1 cellular context compared by ENCODE assay signal in genomic region chr19:47058621-47059020, GRCh38.
TF ChIP-seq lines count a peak whose summit lies in the region.

No MANE protein-coding gene starts in this region.

TF ChIP-seq in HepG2, 621 proteins besides CTCF, POLR2A, EP300 and RAD21 (continued from another document and continues in another):
- TF ChIP-seq SKIL (CRISPR knock-in tag; IDR thresholded peaks at IDR 0.05; ENCODE audit: borderline replicate concordance) = peak; percentile 27; the same call in 1 of the 2 replicates
- no peak for TF ChIP-seq SMYD3 (CRISPR knock-in tag; IDR thresholded peaks at IDR 0.05)
- TF ChIP-seq ZNF772 (CRISPR knock-in tag; IDR thresholded peaks at IDR 0.05) = no peak
- peak; percentile 94 for TF ChIP-seq NR2F2 (IDR thresholded peaks at IDR 0.05; ENCODE audit: borderline replicate concordance, low read depth)
- TF ChIP-seq NCOA2 (CRISPR knock-in tag; IDR thresholded peaks at IDR 0.05) = peak; percentile 65; the same call in 1 of the 2 replicates
- no peak for TF ChIP-seq TBP (CRISPR knock-in tag; IDR thresholded peaks at IDR 0.05)
- no peak for TF ChIP-seq ZNF672 (CRISPR knock-in tag; IDR thresholded peaks at IDR 0.05)
- TF ChIP-seq ZNF280B (CRISPR knock-in tag; IDR thresholded peaks at IDR 0.05; ENCODE audit: borderline replicate concordance) = no peak
- no peak for TF ChIP-seq ATF5 (CRISPR knock-in tag; IDR thresholded peaks at IDR 0.05; ENCODE audit: low read depth)
- TF ChIP-seq CSRNP1 (CRISPR knock-in tag; IDR thresholded peaks at IDR 0.05) = 0 out of 2 replicates have a peak, but pooled peaks have one; percentile 41
- TF ChIP-seq PATZ1 (CRISPR knock-in tag; IDR thresholded peaks at IDR 0.05) = peak; percentile 89
- no peak for TF ChIP-seq FOXC1 (CRISPR knock-in tag; IDR thresholded peaks at IDR 0.05; ENCODE audit: borderline replicate concordance)
- TF ChIP-seq FOSL2 (CRISPR knock-in tag; IDR thresholded peaks at IDR 0.05) = peak; percentile 69
- no peak for TF ChIP-seq ZNF512 (CRISPR knock-in tag; IDR thresholded peaks at IDR 0.05)
- no peak for TF ChIP-seq WIZ (CRISPR knock-in tag; IDR thresholded peaks at IDR 0.05)
- TF ChIP-seq NCOR1 (IDR thresholded peaks at IDR 0.05; ENCODE audit: borderline replicate concordance, low read length) = peak; percentile 34; the same call in 1 of the 2 replicates
- TF ChIP-seq SOX13 (IDR thresholded peaks at IDR 0.05) = peak; percentile 53; the same call in 1 of the 2 replicates
- TF ChIP-seq SOX13 (CRISPR knock-in tag; conservative IDR thresholded peaks at IDR 0.05 in 1 of 2, IDR thresholded peaks at IDR 0.05 in 1 of 2) = peak in 1 of 2 experiments; percentile 91; a peak in 2 of 4 replicates
- peak; percentile 65 for TF ChIP-seq RXRB (CRISPR knock-in tag; IDR thresholded peaks at IDR 0.05; ENCODE audit: borderline replicate concordance)
- no peak for TF ChIP-seq ZNF343 (CRISPR knock-in tag; IDR thresholded peaks at IDR 0.05)
- TF ChIP-seq ZNF777 (CRISPR knock-in tag; IDR thresholded peaks at IDR 0.05) = no peak
- TF ChIP-seq ZMYM2 (CRISPR knock-in tag; IDR thresholded peaks at IDR 0.05) = peak; percentile 65; the same call in 1 of the 2 replicates
- TF ChIP-seq CHD4 (IDR thresholded peaks at IDR 0.05; ENCODE audit: borderline replicate concordance, low read length) = no peak
- TF ChIP-seq NR2F1 (CRISPR knock-in tag; IDR thresholded peaks at IDR 0.05) = peak; percentile 70 to 82; a peak in 3 of 4 replicates
- TF ChIP-seq ZNF142 (CRISPR knock-in tag; IDR thresholded peaks at IDR 0.05) = no peak
- no peak for TF ChIP-seq ZNF737 (CRISPR knock-in tag; IDR thresholded peaks at IDR 0.05; ENCODE audit: borderline replicate concordance)
- no peak for TF ChIP-seq ZNF616 (CRISPR knock-in tag; IDR thresholded peaks at IDR 0.05; ENCODE audit: low read depth)
- TF ChIP-seq HOMEZ (CRISPR knock-in tag; IDR thresholded peaks at IDR 0.05; ENCODE audit: low read depth) = no peak
- no peak for TF ChIP-seq ZNF83 (CRISPR knock-in tag; IDR thresholded peaks at IDR 0.05; ENCODE audit: borderline replicate concordance)
- TF ChIP-seq KDM5B (CRISPR knock-in tag; IDR thresholded peaks at IDR 0.05; ENCODE audit: borderline replicate concordance) = no peak
- TF ChIP-seq PAXIP1 (CRISPR knock-in tag; conservative IDR thresholded peaks at IDR 0.05) = peak; percentile 73
- no peak for TF ChIP-seq GZF1 (CRISPR knock-in tag; IDR thresholded peaks at IDR 0.05)
- no peak for TF ChIP-seq TRIM24 (CRISPR knock-in tag; IDR thresholded peaks at IDR 0.05)
- TF ChIP-seq GATAD2A (CRISPR knock-in tag; IDR thresholded peaks at IDR 0.05) = 0 out of 2 replicates have a peak, but pooled peaks have one; percentile 34
